8 cellular contexts compared by ENCODE assay signal in genomic region chr10:110568055-110568735, GRCh38. TPM values are rescaled to one million over a fixed set of nuclear protein-coding genes. Genes with fewer than 3 reads are reported as not detected.
A peak's percentile ranks its signal among the peaks of the same experiment; 100 is the strongest.
DNase-seq lines count a peak whose midpoint lies in the region; ATAC-seq and TF ChIP-seq lines count a peak whose summit lies in the region.

No MANE protein-coding gene starts in this region.

- H3K9me3 Mint-ChIP-seq in activated naive CD8-positive, alpha-beta T cell treated with anti-CD3 and anti-CD28 coated beads, Interleukin-2, amount 10 ng/mL, durations not matched to agents 7 days and 5 days, result no peaks in the 10 kb centered on the region

- H3K36me3 Mint-ChIP-seq in activated naive CD8-positive, alpha-beta T cell treated with anti-CD3 and anti-CD28 coated beads, Interleukin-2, amount 10 ng/mL, durations not matched to agents 7 days and 5 days, result peaks cover 16% of the 10 kb centered on the region

- TF ChIP-seq CTCF in A673 (conservative IDR thresholded peaks at IDR 0.05; ENCODE audit: low read depth, low read length) (no peak), right atrium auricular region (IDR thresholded peaks at IDR 0.05) (no peak)

- peaks cover 16% of the 10 kb centered on the region for H3K36me3 ChIP-seq in A673 (ENCODE audit: insufficient read depth, low read length, poor library complexity, severe bottlenecking)
- peaks cover 35% of the 10 kb centered on the region for H3K36me3 ChIP-seq in SJSA1
- no peaks in the 10 kb centered on the region for H3K36me3 ChIP-seq in right atrium auricular region

- H3K27ac ChIP-seq in A673 (ENCODE audit: low read depth, low read length, poor library complexity, severe bottlenecking) (peak overlapping the region; percentile 99), SJSA1 (peak overlapping the region; percentile 99), right atrium auricular region (peak overlapping the region; percentile 91 to 93)

- no peaks in the 10 kb centered on the region for H3K9me3 ChIP-seq in A673 (ENCODE audit: low read depth, low read length, poor library complexity, severe bottlenecking)
- no peaks in the 10 kb centered on the region for H3K9me3 ChIP-seq in SJSA1 (replicated peaks)
- no peaks in the 10 kb centered on the region for H3K9me3 ChIP-seq in right atrium auricular region

- H3K4me1 ChIP-seq in A673 (ENCODE audit: insufficient read depth, low read length, poor library complexity, severe bottlenecking), result peaks cover 35% of the 10 kb centered on the region
- H3K4me1 ChIP-seq in SJSA1 (replicated peaks), result peaks cover 27% of the 10 kb centered on the region
- peaks cover 0 to 39% of the 10 kb centered on the region in 2 donors for H3K4me1 ChIP-seq in right atrium auricular region

- no TSS peak for BruUV-seq in A673 (replicated peaks; lab: Mats Ljungman, UMichigan)

- POLR2A ChIA-PET in A673 (lab: Charles Lee; ENCODE audit: low non-redundant PET), result no interaction called here
- POLR2A ChIA-PET in activated naive CD8-positive, alpha-beta T cell treated with anti-CD3 and anti-CD28 coated beads, Interleukin-2, amount 10 ng/mL, durations not matched to agents 7 days and 5 days (lab: Charles Lee), result interaction anchor here (0.7 to 2.5 kb wide), 4 partner anchors 8 to 263 kb away, joined by 3 to 9 read pairs (median 7); partner anchors contain the start of gene SMNDC1

- CTCF ChIA-PET in A673 (lab: Charles Lee), result no interaction called here

- H3K27ac Mint-ChIP-seq in activated naive CD8-positive, alpha-beta T cell treated with anti-CD3 and anti-CD28 coated beads, Interleukin-2, amount 10 ng/mL, durations not matched to agents 7 days and 5 days, result peak overlapping the region; percentile 98

- peaks cover 36% of the 10 kb centered on the region for H3K4me1 Mint-ChIP-seq in activated naive CD8-positive, alpha-beta T cell treated with anti-CD3 and anti-CD28 coated beads, Interleukin-2, amount 10 ng/mL, durations not matched to agents 7 days and 5 days

- H3K27me3 Mint-ChIP-seq in activated naive CD8-positive, alpha-beta T cell treated with anti-CD3 and anti-CD28 coated beads, Interleukin-2, amount 10 ng/mL, durations not matched to agents 7 days and 5 days, result peaks cover 17% of the 10 kb centered on the region

- H3K4me3 ChIP-seq in A673 (ENCODE audit: low read depth, low read length, poor library complexity, severe bottlenecking), result peak overlapping the region; percentile 98
- peak overlapping the region; percentile 84 for H3K4me3 ChIP-seq in SJSA1
- peak overlapping the region; percentile 69 to 95 for H3K4me3 ChIP-seq in right atrium auricular region

- intact Hi-C loops in A673 (cut with micrococcal nuclease; ENCODE audit: unreplicated experiment), result no loop called here

- ATAC-seq in GM18858 (IDR thresholded peaks at IDR 0.05; ENCODE audit: unreplicated experiment), result peak; percentile 18
- ATAC-seq in HG03066 (IDR thresholded peaks at IDR 0.05; ENCODE audit: low read depth, unreplicated experiment), result peak; percentile 37
- peak; percentile 44 for ATAC-seq in activated naive CD8-positive, alpha-beta T cell treated with anti-CD3 and anti-CD28 coated beads, Interleukin-2, amount 10 ng/mL, durations not matched to agents 7 days and 5 days (ENCODE audit: low read depth)

- DNase-seq in A673 (ENCODE audit: low spot score) (peak; percentile 61), SJSA1 (ENCODE audit: low read depth in 1 of 2, low spot score in 2 of 2) (peak; percentile 97), right atrium auricular region (ENCODE audit: low spot score) (no peak), putamen (ENCODE audit: low spot score) (peak; percentile 22), NCI-H524 treated with DMSO at 0.1 percent for 48 hours (lab: John Stamatoyannopoulos, UW) (no peak)
- DNase-seq in activated naive CD8-positive, alpha-beta T cell treated with anti-CD3 and anti-CD28 coated beads, Interleukin-2, amount 10 ng/mL, durations not matched to agents 7 days and 5 days, result no peak

- H3K4me3 Mint-ChIP-seq in activated naive CD8-positive, alpha-beta T cell treated with anti-CD3 and anti-CD28 coated beads, Interleukin-2, amount 10 ng/mL, durations not matched to agents 7 days and 5 days, result peak overlapping the region; percentile 96

- no peaks in the 10 kb centered on the region for H3K27me3 ChIP-seq in A673 (replicated peaks; ENCODE audit: insufficient read depth, low read depth, low read length, poor library complexity)
- no peaks in the 10 kb centered on the region for H3K27me3 ChIP-seq in SJSA1 (replicated peaks)
- H3K27me3 ChIP-seq in right atrium auricular region, result no peaks in the 10 kb centered on the region

RNA-seq across cellular contexts. Expression of gene SMC3, which starts 0.7 kb away (rescaled TPM):
- total RNA-seq in A673 (2021) (107 TPM in 2 replicates), right atrium auricular region (10 to 100 TPM; 18.1 to 18.3 TPM)
- total RNA-seq in SJSA1 (2014; rRNA removed; shearing (Covaris generic)), result 65.0 and 69.5 TPM in 2 replicates
- 10 to 100 TPM; 66.5 to 67.7 TPM for total RNA-seq in activated naive CD8-positive, alpha-beta T cell treated with anti-CD3 and anti-CD28 coated beads, Interleukin-2, amount 10 ng/mL, durations not matched to agents 7 days and 5 days

Comparison
In these comparisons a context has a peak if more than half of its experiments do, and no peak if none do; other contexts are left out.
1. DNase-seq: peak in A673 (single experiment), SJSA1 (2 of 2) and putamen (single experiment); none in activated naive CD8-positive, alpha-beta T cell treated with anti-CD3 and anti-CD28 coated beads, Interleukin-2, amount 10 ng/mL, durations not matched to agents 7 days and 5 days (single experiment), right atrium auricular region (single experiment) and NCI-H524 treated with DMSO at 0.1 percent for 48 hours (single experiment).
2. Peak in every context shown above with its lines, with median percentiles within 50 percentile points of each other: H3K27ac ChIP-seq, H3K4me3 ChIP-seq and ATAC-seq.